ENCODE assay signal across 20 cellular contexts in the genomic region with DNA sequence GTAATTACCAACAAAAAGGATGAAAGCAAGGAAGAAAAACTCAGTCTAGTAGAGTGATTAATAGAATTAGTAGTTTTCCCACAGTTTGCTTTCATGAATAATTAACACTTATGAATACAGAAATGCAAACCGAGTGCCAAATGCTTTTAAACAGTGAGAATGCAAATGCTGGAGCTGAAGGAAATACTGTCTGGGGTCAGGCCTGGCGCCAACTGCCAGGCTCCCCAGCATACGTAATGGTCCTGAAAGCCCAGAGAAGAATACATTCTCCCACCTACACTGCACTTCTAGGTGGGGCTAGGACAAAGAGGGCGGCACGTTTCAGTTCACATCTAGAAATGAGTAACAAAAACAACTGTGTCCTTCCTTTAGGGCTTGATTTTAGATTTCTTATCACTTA. TPM values are rescaled to one million over a fixed set of nuclear protein-coding genes. Genes with fewer than 3 reads are reported as not detected.
DNase-seq lines count a peak whose midpoint lies in the region; ATAC-seq and TF ChIP-seq lines count a peak whose summit lies in the region.
"Had no signal": no experiment of that assay in that cellular context is flagged by ENCODE, and none has a peak within 500 bp of the region (broad histone marks: within the 10 kb centered on the region; RNA-seq: fewer than 3 reads in every experiment).

No MANE protein-coding gene starts in this region.

- CTCF ChIA-PET in CD4-positive, alpha-beta T cell (lab: Charles Lee): no interaction called here

- no peak for ATAC-seq in GM19328 (IDR thresholded peaks at IDR 0.05; ENCODE audit: unreplicated experiment)
- no peak for ATAC-seq in CD4-positive, alpha-beta T cell (ENCODE audit: poor library complexity)
- ATAC-seq: A549 had no signal

- POLR2A ChIA-PET in CD4-positive, alpha-beta T cell (lab: Charles Lee): no interaction called here

- H3K4me1 Mint-ChIP-seq in CD4-positive, alpha-beta T cell (ENCODE audit: low read depth): no peaks in the 10 kb centered on the region
- H3K4me1 Mint-ChIP-seq: CD14-positive monocyte had no signal

- H3K36me3 Mint-ChIP-seq in CD4-positive, alpha-beta T cell (ENCODE audit: low read depth): peaks cover 92% of the 10 kb centered on the region

- peaks cover 31% of the 10 kb centered on the region for H3K36me3 ChIP-seq in SJCRH30

- no peaks in the 10 kb centered on the region for H3K27me3 Mint-ChIP-seq in CD4-positive, alpha-beta T cell

- H3K4me3 Mint-ChIP-seq in CD4-positive, alpha-beta T cell: no peak overlapping the region
- H3K4me3 Mint-ChIP-seq: CD14-positive monocyte had no signal

- H3K4me3 ChIP-seq in SJCRH30: no peak overlapping the region
- H3K4me3 ChIP-seq: A549, PC-9 had no signal

- no peak overlapping the region for H3K27ac Mint-ChIP-seq in CD4-positive, alpha-beta T cell

- H3K4me1 ChIP-seq in SJCRH30: no peaks in the 10 kb centered on the region
- H3K4me1 ChIP-seq: A549 had no signal

- H3K9me3 ChIP-seq in CD4-positive, alpha-beta T cell (ENCODE audit: control insufficient read depth, low read length): no peaks in the 10 kb centered on the region
- H3K9me3 ChIP-seq in SJCRH30 (replicated peaks): no peaks in the 10 kb centered on the region
- H3K9me3 ChIP-seq: A549 had no signal

- H3K9me3 Mint-ChIP-seq in CD4-positive, alpha-beta T cell: no peaks in the 10 kb centered on the region
- H3K9me3 Mint-ChIP-seq: CD14-positive monocyte had no signal

- in situ Hi-C loops in G401 (cut with HindIII; ENCODE audit: low sequenced_read_pairs): no loop called here

- TF ChIP-seq CTCF in CD4-positive, alpha-beta T cell (IDR thresholded peaks at IDR 0.05): no peak

- no peaks in the 10 kb centered on the region for H3K27me3 ChIP-seq in CD4-positive, alpha-beta T cell (ENCODE audit: control insufficient read depth, insufficient read depth, low read length)
- no peaks in the 10 kb centered on the region for H3K27me3 ChIP-seq in SJCRH30

- peak; percentile 19 for DNase-seq in G401 (ENCODE audit: low spot score)
- DNase-seq in anterior cingulate cortex (lab: John Stamatoyannopoulos, UW): peak in 40 of 58 donors; percentile 6 to 80 (median 34)
- DNase-seq in globus pallidus (ENCODE audit: low spot score): peak; percentile 79
- DNase-seq in pons (ENCODE audit: low spot score): peak; percentile 87
- no peak for DNase-seq in CD4-positive, alpha-beta T cell
- DNase-seq in NCI-H2196 (lab: John Stamatoyannopoulos, UW; ENCODE audit: unreplicated experiment): no peak
- no peak for DNase-seq in SJCRH30
- DNase-seq: COR-L47, EL, KBM-7, NCI-H1436, NCI-H2029, NCI-H2171, NCI-H82, PC-9 had no signal

- intact Hi-C loops in CD4-positive, alpha-beta T cell (cut with DNase I, micrococcal nuclease): no loop called here

- no peak overlapping the region for H3K27ac ChIP-seq in CD4-positive, alpha-beta T cell (ENCODE audit: low read depth, low read length)
- no peak overlapping the region for H3K27ac ChIP-seq in SJCRH30
- H3K27ac ChIP-seq: A549, PC-9 had no signal

RNA-seq across cellular contexts. Expression of gene GLUD1, which starts 30.0 kb away (rescaled TPM):
- total RNA-seq in G401 (2014; rRNA removed; shearing (Covaris generic)): 192 and 208 TPM in 2 replicates
- 10 to 100 TPM; 81.0 to 82.4 TPM for total RNA-seq in CD4-positive, alpha-beta T cell
- 152 and 155 TPM in 2 replicates for total RNA-seq in SJCRH30 (2014; rRNA removed; shearing (Covaris generic))

RNA-seq across cellular contexts. Expression of gene SHLD2, which starts 30.4 kb away (rescaled TPM):
- total RNA-seq in G401 (2014; rRNA removed; shearing (Covaris generic)): 35.4 and 41.5 TPM in 2 replicates
- 10 to 100 TPM; 20.6 to 23.0 TPM for total RNA-seq in CD4-positive, alpha-beta T cell
- total RNA-seq in SJCRH30 (2014; rRNA removed; shearing (Covaris generic)): 39.2 and 42.9 TPM in 2 replicates

RNA-seq across cellular contexts. Expression of gene FAM25A, which starts 44.6 kb away (rescaled TPM):
- not detected in 2 replicates for total RNA-seq in G401 (2014; rRNA removed; shearing (Covaris generic))
- total RNA-seq in CD4-positive, alpha-beta T cell: not detected
- not detected in 2 replicates for total RNA-seq in SJCRH30 (2014; rRNA removed; shearing (Covaris generic))
- total RNA-seq: H4, NCI-H460 had no signal

Comparison
In these comparisons a context has a peak if more than half of its experiments do, and no peak if none do; other contexts are left out.
1. DNase-seq: peak in G401 (single experiment), anterior cingulate cortex (40 of 58), globus pallidus (single experiment) and pons (single experiment); none in CD4-positive, alpha-beta T cell (0 of 10), NCI-H2196 (single experiment) and SJCRH30 (0 of 2).